In the genomic region with DNA sequence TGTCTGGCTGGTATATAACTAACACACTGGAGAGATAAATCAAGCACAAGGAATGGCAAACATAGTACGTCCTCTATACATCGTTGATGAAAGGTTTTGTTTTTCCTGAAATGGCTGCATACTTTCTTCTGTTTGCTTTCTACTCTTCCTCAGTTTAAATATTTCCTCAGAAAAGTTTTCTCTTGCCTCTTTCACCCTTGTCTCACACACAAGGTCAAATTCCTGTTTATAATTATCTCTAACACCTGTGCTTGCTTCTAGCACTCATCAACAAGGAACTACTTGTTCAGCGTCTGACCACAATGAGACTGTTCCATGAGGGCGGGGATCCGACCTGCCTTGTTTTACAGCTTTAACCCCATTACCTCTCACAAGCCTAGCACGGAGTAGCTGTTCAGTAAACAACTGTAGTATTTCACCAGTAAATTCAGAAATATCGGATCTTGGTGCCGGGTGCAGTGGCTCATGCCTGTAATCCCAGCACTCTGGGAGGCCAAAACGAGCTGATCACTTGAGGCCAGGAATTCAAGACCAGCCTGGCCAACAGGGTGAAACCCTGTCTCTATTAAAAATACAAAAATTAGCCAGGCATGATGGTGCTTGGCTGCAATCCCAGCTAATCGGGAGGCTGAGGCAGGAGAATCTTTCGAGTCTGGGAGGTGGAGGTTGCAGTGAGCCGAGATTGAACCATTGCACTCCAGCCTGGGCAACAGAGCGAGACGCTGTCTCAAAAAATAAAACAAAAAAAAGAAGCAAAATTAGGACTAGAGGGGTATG, we compare ENCODE assay signal across 2 cellular contexts.
TF ChIP-seq lines count a peak whose summit lies in the region.

No MANE protein-coding gene starts in this region.

TF ChIP-seq in GM23338, 12 proteins besides CTCF, POLR2A, EP300 and RAD21 (continues in another document):
- TF ChIP-seq, protein P1, sequence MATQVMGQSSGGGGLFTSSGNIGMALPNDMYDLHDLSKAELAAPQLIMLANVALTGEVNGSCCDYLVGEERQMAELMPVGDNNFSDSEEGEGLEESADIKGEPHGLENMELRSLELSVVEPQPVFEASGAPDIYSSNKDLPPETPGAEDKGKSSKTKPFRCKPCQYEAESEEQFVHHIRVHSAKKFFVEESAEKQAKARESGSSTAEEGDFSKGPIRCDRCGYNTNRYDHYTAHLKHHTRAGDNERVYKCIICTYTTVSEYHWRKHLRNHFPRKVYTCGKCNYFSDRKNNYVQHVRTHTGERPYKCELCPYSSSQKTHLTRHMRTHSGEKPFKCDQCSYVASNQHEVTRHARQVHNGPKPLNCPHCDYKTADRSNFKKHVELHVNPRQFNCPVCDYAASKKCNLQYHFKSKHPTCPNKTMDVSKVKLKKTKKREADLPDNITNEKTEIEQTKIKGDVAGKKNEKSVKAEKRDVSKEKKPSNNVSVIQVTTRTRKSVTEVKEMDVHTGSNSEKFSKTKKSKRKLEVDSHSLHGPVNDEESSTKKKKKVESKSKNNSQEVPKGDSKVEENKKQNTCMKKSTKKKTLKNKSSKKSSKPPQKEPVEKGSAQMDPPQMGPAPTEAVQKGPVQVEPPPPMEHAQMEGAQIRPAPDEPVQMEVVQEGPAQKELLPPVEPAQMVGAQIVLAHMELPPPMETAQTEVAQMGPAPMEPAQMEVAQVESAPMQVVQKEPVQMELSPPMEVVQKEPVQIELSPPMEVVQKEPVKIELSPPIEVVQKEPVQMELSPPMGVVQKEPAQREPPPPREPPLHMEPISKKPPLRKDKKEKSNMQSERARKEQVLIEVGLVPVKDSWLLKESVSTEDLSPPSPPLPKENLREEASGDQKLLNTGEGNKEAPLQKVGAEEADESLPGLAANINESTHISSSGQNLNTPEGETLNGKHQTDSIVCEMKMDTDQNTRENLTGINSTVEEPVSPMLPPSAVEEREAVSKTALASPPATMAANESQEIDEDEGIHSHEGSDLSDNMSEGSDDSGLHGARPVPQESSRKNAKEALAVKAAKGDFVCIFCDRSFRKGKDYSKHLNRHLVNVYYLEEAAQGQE (IDR thresholded peaks at IDR 0.05; ENCODE audit: unreplicated experiment), result no peak
- TF ChIP-seq CREB1 (CRISPR knock-in tag; IDR thresholded peaks at IDR 0.05; ENCODE audit: low read depth) (no peak), EZH2phosphoT487 (IDR thresholded peaks at IDR 0.05; ENCODE audit: unreplicated experiment) (no peak), STAT1 (IDR thresholded peaks at IDR 0.05; ENCODE audit: unreplicated experiment) (no peak), JUNB (IDR thresholded peaks at IDR 0.05; ENCODE audit: unreplicated experiment) (no peak), POLR2AphosphoS5 (IDR thresholded peaks at IDR 0.05; ENCODE audit: low read depth) (no peak)
- TF ChIP-seq, protein P2, sequence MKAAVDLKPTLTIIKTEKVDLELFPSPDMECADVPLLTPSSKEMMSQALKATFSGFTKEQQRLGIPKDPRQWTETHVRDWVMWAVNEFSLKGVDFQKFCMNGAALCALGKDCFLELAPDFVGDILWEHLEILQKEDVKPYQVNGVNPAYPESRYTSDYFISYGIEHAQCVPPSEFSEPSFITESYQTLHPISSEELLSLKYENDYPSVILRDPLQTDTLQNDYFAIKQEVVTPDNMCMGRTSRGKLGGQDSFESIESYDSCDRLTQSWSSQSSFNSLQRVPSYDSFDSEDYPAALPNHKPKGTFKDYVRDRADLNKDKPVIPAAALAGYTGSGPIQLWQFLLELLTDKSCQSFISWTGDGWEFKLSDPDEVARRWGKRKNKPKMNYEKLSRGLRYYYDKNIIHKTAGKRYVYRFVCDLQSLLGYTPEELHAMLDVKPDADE (IDR thresholded peaks at IDR 0.05), result no peak

TF ChIP-seq in endothelial cell of umbilical vein, 7 proteins besides CTCF, POLR2A, EP300 and RAD21:
- TF ChIP-seq MYC (IDR thresholded peaks at IDR 0.05; ENCODE audit: low read depth, low read length), result no peak
- no peak for TF ChIP-seq POLR2AphosphoS5 (IDR thresholded peaks at IDR 0.05; ENCODE audit: insufficient read depth, low read depth, low read length)
- TF ChIP-seq EZH2 (IDR thresholded peaks at IDR 0.05; ENCODE audit: borderline replicate concordance, low read depth, low read length, severe bottlenecking), result no peak
- no peak for TF ChIP-seq FOS (IDR thresholded peaks at IDR 0.05; ENCODE audit: borderline replicate concordance, insufficient read depth, low read length)
- TF ChIP-seq, protein P3, sequence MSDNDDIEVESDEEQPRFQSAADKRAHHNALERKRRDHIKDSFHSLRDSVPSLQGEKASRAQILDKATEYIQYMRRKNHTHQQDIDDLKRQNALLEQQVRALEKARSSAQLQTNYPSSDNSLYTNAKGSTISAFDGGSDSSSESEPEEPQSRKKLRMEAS (IDR thresholded peaks at IDR 0.05; ENCODE audit: insufficient read depth, insufficient read length), result no peak
- TF ChIP-seq JUN (IDR thresholded peaks at IDR 0.05; ENCODE audit: borderline replicate concordance, insufficient read depth, insufficient read length, low read depth), result no peak
- TF ChIP-seq GATA2 (IDR thresholded peaks at IDR 0.05; ENCODE audit: insufficient read depth, insufficient read length, low read depth, low read length), result no peak
TF ChIP-seq in endothelial cell of umbilical vein: peak in this region for 0.
